In the genomic region with DNA sequence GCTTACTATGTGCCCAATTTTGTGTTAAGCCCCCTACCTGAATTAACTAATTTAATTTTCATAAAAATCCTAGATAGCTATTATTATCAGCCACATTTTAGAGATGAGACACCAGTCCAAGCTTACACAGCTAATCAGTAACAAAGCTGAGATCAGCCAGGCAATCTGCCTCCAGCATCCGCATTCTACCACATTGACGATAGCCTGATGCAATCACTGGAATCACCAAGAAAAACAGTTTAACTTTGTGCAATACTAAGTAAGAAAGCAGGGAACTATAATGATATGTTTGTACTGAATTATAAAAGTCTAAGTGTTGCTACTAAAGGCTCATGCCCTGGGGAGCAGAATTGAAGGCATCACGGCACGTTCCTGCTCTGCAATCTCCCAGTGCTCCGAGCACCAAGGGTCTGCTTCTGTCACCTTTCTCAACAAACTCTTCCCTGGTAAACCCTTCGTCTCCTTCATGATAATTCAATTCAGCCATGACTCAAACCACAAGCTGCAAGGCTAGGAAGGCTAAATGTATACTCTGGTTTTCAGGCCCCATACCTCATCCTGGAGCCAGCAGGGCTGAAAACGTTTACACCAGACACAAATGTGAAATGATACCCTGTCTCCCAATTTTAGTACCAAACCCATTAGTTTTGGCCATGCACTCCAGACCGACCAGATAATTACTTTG, we compare ENCODE assay signal across 13 cellular contexts. TPM values are rescaled to one million over a fixed set of nuclear protein-coding genes. Genes with fewer than 3 reads are reported as not detected.
DNase-seq lines count a peak whose midpoint lies in the region; ATAC-seq and TF ChIP-seq lines count a peak whose summit lies in the region.
"Had no signal": no experiment of that assay in that cellular context is flagged by ENCODE, and none has a peak within 500 bp of the region (broad histone marks: within the 10 kb centered on the region; RNA-seq: fewer than 3 reads in every experiment).

No MANE protein-coding gene starts in this region.

- no peak for ATAC-seq in stimulated activated effector memory CD8-positive, alpha-beta T cell treated with anti-CD3 and anti-CD28 coated beads, Interleukin-12 subunit alpha, Interleukin-12 subunit beta, amount 100 ng/mL, for 72 hours
- no peak for ATAC-seq in mucosa of descending colon
- ATAC-seq: HCT116 had no signal

- peak overlapping the region; percentile 89 for H3K27ac Mint-ChIP-seq in HFFc6
- H3K27ac Mint-ChIP-seq in activated T-helper 1 cell treated with anti-CD3 and anti-CD28 coated beads, Interleukin-12 subunit alpha, Interleukin-12 subunit beta, Interleukin-2, Interleukin-4 antibody, amounts not matched to agents 30 ng/mL and 10 ng/mL and 1 ng/mL, durations not matched to agents 14 hours and 24 hours and 36 hours = peak overlapping the region; percentile 2
- peak overlapping the region; percentile 75 for H3K27ac Mint-ChIP-seq in stimulated activated effector memory CD8-positive, alpha-beta T cell treated with anti-CD3 and anti-CD28 coated beads, Interleukin-12 subunit alpha, Interleukin-12 subunit beta, amount 100 ng/mL, for 72 hours
- H3K27ac Mint-ChIP-seq: activated B cell treated with CpG ODN at 0.5 μM for 24 hours; activated naive CD4-positive, alpha-beta T cell treated with anti-CD3 and anti-CD28 coated beads for 36 hours had no signal

- no peaks in the 10 kb centered on the region for H3K36me3 ChIP-seq in mucosa of descending colon (ENCODE audit: low read depth)

- H3K9me3 ChIP-seq in mucosa of descending colon = no peaks in the 10 kb centered on the region

- TF ChIP-seq CTCF in HFFc6 (IDR thresholded peaks at IDR 0.05) (no peak), mucosa of descending colon (IDR thresholded peaks at IDR 0.05) (no peak)

- H3K4me1 ChIP-seq in mucosa of descending colon (ENCODE audit: low read depth) = no peaks in the 10 kb centered on the region

- no peaks in the 10 kb centered on the region for H3K9me3 Mint-ChIP-seq in HFFc6
- no peaks in the 10 kb centered on the region for H3K9me3 Mint-ChIP-seq in activated T-helper 1 cell treated with anti-CD3 and anti-CD28 coated beads, Interleukin-12 subunit alpha, Interleukin-12 subunit beta, Interleukin-2, Interleukin-4 antibody, amounts not matched to agents 30 ng/mL and 10 ng/mL and 1 ng/mL, durations not matched to agents 14 hours and 24 hours and 36 hours
- H3K9me3 Mint-ChIP-seq in stimulated activated effector memory CD8-positive, alpha-beta T cell treated with anti-CD3 and anti-CD28 coated beads, Interleukin-12 subunit alpha, Interleukin-12 subunit beta, amount 100 ng/mL, for 72 hours = no peaks in the 10 kb centered on the region
- H3K9me3 Mint-ChIP-seq: activated B cell treated with CpG ODN at 0.5 μM for 24 hours; activated naive CD4-positive, alpha-beta T cell treated with anti-CD3 and anti-CD28 coated beads for 36 hours had no signal

- H3K4me3 ChIP-seq in mucosa of descending colon = no peak overlapping the region

- no peaks in the 10 kb centered on the region; the same call in 1 of the 2 replicates for H3K27me3 Mint-ChIP-seq in HFFc6 (ENCODE audit: insufficient read depth)
- no peaks in the 10 kb centered on the region for H3K27me3 Mint-ChIP-seq in activated T-helper 1 cell treated with anti-CD3 and anti-CD28 coated beads, Interleukin-12 subunit alpha, Interleukin-12 subunit beta, Interleukin-2, Interleukin-4 antibody, amounts not matched to agents 30 ng/mL and 10 ng/mL and 1 ng/mL, durations not matched to agents 14 hours and 24 hours and 36 hours (ENCODE audit: insufficient read depth)
- H3K27me3 Mint-ChIP-seq: activated B cell treated with CpG ODN at 0.5 μM for 24 hours had no signal

- intact Hi-C loops in activated T-helper 1 cell treated with anti-CD3 and anti-CD28 coated beads, Interleukin-12 subunit alpha, Interleukin-12 subunit beta, Interleukin-2, Interleukin-4 antibody, amounts not matched to agents 30 ng/mL and 10 ng/mL and 1 ng/mL, durations not matched to agents 14 hours and 24 hours and 36 hours (cut with micrococcal nuclease) = loop anchor here (5.0 kb wide), 2 partner anchors 81 to 144 kb away; a partner anchor contains a TSS
- intact Hi-C loops in mucosa of descending colon (cut with DNase I, micrococcal nuclease) = no loop called here

- H3K36me3 Mint-ChIP-seq in HFFc6 (ENCODE audit: low read depth) = peaks cover 9% of the 10 kb centered on the region
- H3K36me3 Mint-ChIP-seq in activated T-helper 1 cell treated with anti-CD3 and anti-CD28 coated beads, Interleukin-12 subunit alpha, Interleukin-12 subunit beta, Interleukin-2, Interleukin-4 antibody, amounts not matched to agents 30 ng/mL and 10 ng/mL and 1 ng/mL, durations not matched to agents 14 hours and 24 hours and 36 hours (ENCODE audit: low read depth) = peaks cover 49% of the 10 kb centered on the region
- H3K36me3 Mint-ChIP-seq in stimulated activated effector memory CD8-positive, alpha-beta T cell treated with anti-CD3 and anti-CD28 coated beads, Interleukin-12 subunit alpha, Interleukin-12 subunit beta, amount 100 ng/mL, for 72 hours = peaks cover 85% of the 10 kb centered on the region

- peak overlapping the region; percentile 43; the same call in 1 of the 2 replicates for H3K4me3 Mint-ChIP-seq in HFFc6
- H3K4me3 Mint-ChIP-seq in activated T-helper 1 cell treated with anti-CD3 and anti-CD28 coated beads, Interleukin-12 subunit alpha, Interleukin-12 subunit beta, Interleukin-2, Interleukin-4 antibody, amounts not matched to agents 30 ng/mL and 10 ng/mL and 1 ng/mL, durations not matched to agents 14 hours and 24 hours and 36 hours = no peak overlapping the region
- no peak overlapping the region for H3K4me3 Mint-ChIP-seq in stimulated activated effector memory CD8-positive, alpha-beta T cell treated with anti-CD3 and anti-CD28 coated beads, Interleukin-12 subunit alpha, Interleukin-12 subunit beta, amount 100 ng/mL, for 72 hours
- H3K4me3 Mint-ChIP-seq: activated B cell treated with CpG ODN at 0.5 μM for 24 hours; activated naive CD4-positive, alpha-beta T cell treated with anti-CD3 and anti-CD28 coated beads for 36 hours had no signal

- DNase-seq in HFFc6 (no peak), glomerular visceral epithelial cell (ENCODE audit: extremely low spot score) (peak; percentile 82), NOMO-1 (lab: John Stamatoyannopoulos, UW; ENCODE audit: unreplicated experiment in 2 of 2) (no peak), mucosa of descending colon (no peak), UCSD-AML1 (lab: John Stamatoyannopoulos, UW; ENCODE audit: unreplicated experiment) (no peak)
- DNase-seq in activated T-helper 1 cell treated with anti-CD3 and anti-CD28 coated beads, Interleukin-12 subunit alpha, Interleukin-12 subunit beta, Interleukin-2, Interleukin-4 antibody, amounts not matched to agents 30 ng/mL and 10 ng/mL and 1 ng/mL, durations not matched to agents 14 hours and 24 hours and 36 hours (ENCODE audit: low spot score) = no peak
- DNase-seq in stimulated activated effector memory CD8-positive, alpha-beta T cell treated with anti-CD3 and anti-CD28 coated beads, Interleukin-12 subunit alpha, Interleukin-12 subunit beta, amount 100 ng/mL, for 72 hours (ENCODE audit: low spot score in 2 of 2) = no peak
- DNase-seq: activated B cell treated with CpG ODN at 0.5 μM for 24 hours; activated naive CD4-positive, alpha-beta T cell treated with anti-CD3 and anti-CD28 coated beads for 36 hours; SHP77; small intestine had no signal

- peaks cover 30% of the 10 kb centered on the region for H3K4me1 Mint-ChIP-seq in HFFc6 (ENCODE audit: low read depth)
- peaks cover 42% of the 10 kb centered on the region for H3K4me1 Mint-ChIP-seq in activated T-helper 1 cell treated with anti-CD3 and anti-CD28 coated beads, Interleukin-12 subunit alpha, Interleukin-12 subunit beta, Interleukin-2, Interleukin-4 antibody, amounts not matched to agents 30 ng/mL and 10 ng/mL and 1 ng/mL, durations not matched to agents 14 hours and 24 hours and 36 hours (ENCODE audit: low read depth)
- H3K4me1 Mint-ChIP-seq in stimulated activated effector memory CD8-positive, alpha-beta T cell treated with anti-CD3 and anti-CD28 coated beads, Interleukin-12 subunit alpha, Interleukin-12 subunit beta, amount 100 ng/mL, for 72 hours = peaks cover 33% of the 10 kb centered on the region
- H3K4me1 Mint-ChIP-seq: activated B cell treated with CpG ODN at 0.5 μM for 24 hours had no signal

RNA-seq across cellular contexts. Expression of a gene that starts 19.4 kb away (rescaled TPM):
- 10 to 100 TPM; 19.3 to 28.3 (median 26.7) TPM for total RNA-seq in HFFc6 (2021; fragmentation: NEBNext Ultra II Directional; extraction: Animal tissue kit (Norgen Biotek cat#: 25700))
- 51.8 and 55.0 TPM in 2 replicates for total RNA-seq in activated T-helper 1 cell treated with anti-CD3 and anti-CD28 coated beads, Interleukin-12 subunit alpha, Interleukin-12 subunit beta, Interleukin-2, Interleukin-4 antibody, amounts not matched to agents 30 ng/mL and 10 ng/mL and 1 ng/mL, durations not matched to agents 14 hours and 24 hours and 36 hours
- total RNA-seq in mucosa of descending colon = 10 to 100 TPM; 36.1 to 64.7 (median 49.2) TPM

RNA-seq across cellular contexts. Expression of a gene that starts 23.8 kb away (rescaled TPM):
- not detected for total RNA-seq in HFFc6 (2021; fragmentation: NEBNext Ultra II Directional; extraction: Animal tissue kit (Norgen Biotek cat#: 25700))
- total RNA-seq in activated T-helper 1 cell treated with anti-CD3 and anti-CD28 coated beads, Interleukin-12 subunit alpha, Interleukin-12 subunit beta, Interleukin-2, Interleukin-4 antibody, amounts not matched to agents 30 ng/mL and 10 ng/mL and 1 ng/mL, durations not matched to agents 14 hours and 24 hours and 36 hours = not detected in 2 replicates
- total RNA-seq in mucosa of descending colon = under 1 TPM in 1 of 3 donors, not detected in 2; 0.09 TPM
- total RNA-seq: activated B cell treated with CpG ODN at 0.5 μM for 24 hours; activated naive CD4-positive, alpha-beta T cell treated with anti-CD3 and anti-CD28 coated beads for 36 hours; dermis microvascular lymphatic vessel endothelial cell had no signal

Comparison
In these comparisons a context has a peak if more than half of its experiments do, and no peak if none do; other contexts are left out.
1. H3K27ac Mint-ChIP-seq: peak in every context shown above with its lines; median percentile 89 in HFFc6; 75 in stimulated activated effector memory CD8-positive, alpha-beta T cell treated with anti-CD3 and anti-CD28 coated beads, Interleukin-12 subunit alpha, Interleukin-12 subunit beta, amount 100 ng/mL, for 72 hours; 2 in activated T-helper 1 cell treated with anti-CD3 and anti-CD28 coated beads, Interleukin-12 subunit alpha, Interleukin-12 subunit beta, Interleukin-2, Interleukin-4 antibody, amounts not matched to agents 30 ng/mL and 10 ng/mL and 1 ng/mL, durations not matched to agents 14 hours and 24 hours and 36 hours.